ENCODE assay signal across 9 cellular contexts in the genomic region with DNA sequence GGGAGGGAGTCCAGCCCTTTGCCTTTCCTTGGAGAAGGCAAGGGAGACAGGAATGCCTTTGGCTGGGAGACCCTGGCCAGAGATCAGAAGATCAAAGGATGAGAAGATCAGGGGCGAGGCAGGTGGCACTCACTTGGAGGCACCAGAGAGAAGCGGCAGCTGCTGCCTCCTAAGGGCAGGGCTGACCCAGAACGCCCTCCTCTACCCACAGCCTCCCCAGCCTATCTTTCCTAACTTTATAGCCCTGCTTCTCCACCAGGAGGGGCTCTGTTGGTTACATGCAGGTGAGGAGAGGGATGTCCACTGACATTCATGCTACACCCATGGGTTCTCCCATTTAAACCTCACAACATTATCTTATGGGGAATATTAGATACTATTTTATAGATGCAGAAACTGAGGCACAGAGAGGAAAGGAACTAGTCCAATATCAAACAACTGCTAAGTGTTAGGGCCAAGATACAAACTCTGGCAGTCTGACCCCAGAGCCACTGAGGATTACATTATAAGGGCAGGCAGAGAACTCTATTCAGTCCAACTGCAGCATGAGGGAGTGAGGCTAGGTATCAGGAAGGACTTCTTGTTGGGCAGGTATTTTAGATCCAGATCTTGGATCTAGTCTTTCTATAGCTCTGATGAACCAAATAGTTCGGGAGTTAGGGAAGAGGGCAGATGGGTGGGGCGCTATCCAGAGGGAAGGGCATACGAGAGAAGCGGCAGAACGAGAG. TPM values are rescaled to one million over a fixed set of nuclear protein-coding genes. Genes with fewer than 3 reads are reported as not detected.
DNase-seq lines count a peak whose midpoint lies in the region; ATAC-seq and TF ChIP-seq lines count a peak whose summit lies in the region.
"Had no signal": no experiment of that assay in that cellular context is flagged by ENCODE, and none has a peak within 500 bp of the region (broad histone marks: within the 10 kb centered on the region; RNA-seq: fewer than 3 reads in every experiment).

No MANE protein-coding gene starts in this region.

- H3K4me3 Mint-ChIP-seq in HFFc6 (no peak overlapping the region), WTC11 (peak overlapping the region; percentile 87)

- H3K27me3 ChIP-seq in kidney epithelial cell (ENCODE audit: control insufficient read depth, insufficient read depth, low read length) (peaks cover 64% of the 10 kb centered on the region), Peyer's patch (peaks cover 0 to 6% of the 10 kb centered on the region in 2 donors)

- H3K27ac ChIP-seq in Peyer's patch = no peak overlapping the region

- H3K4me1 ChIP-seq in Peyer's patch = peaks cover 0 to 8% (median 0%) of the 10 kb centered on the region in 4 donors

- ATAC-seq in WTC11 = peak; percentile 90
- ATAC-seq in GM19351 (IDR thresholded peaks at IDR 0.05; ENCODE audit: unreplicated experiment) = no peak

- H3K4me3 ChIP-seq in kidney epithelial cell (ENCODE audit: low read depth, low read length) (peak overlapping the region; percentile 21), Peyer's patch (peak overlapping the region in 2 of 4 donors; percentile 44 to 46)

- H3K27me3 Mint-ChIP-seq in HFFc6 (ENCODE audit: insufficient read depth) (peaks cover 84% of the 10 kb centered on the region), WTC11 (ENCODE audit: low read depth) (peaks cover 20% of the 10 kb centered on the region)

- no peak overlapping the region for H3K27ac Mint-ChIP-seq in HFFc6
- no peak overlapping the region for H3K27ac Mint-ChIP-seq in WTC11

- TF ChIP-seq CTCF in HFFc6 (IDR thresholded peaks at IDR 0.05) (peak; percentile 48), WTC11 (IDR thresholded peaks at IDR 0.05) (no peak), kidney epithelial cell (IDR thresholded peaks at IDR 0.05; ENCODE audit: insufficient read depth, low read length, poor library complexity, severe bottlenecking) (peak; percentile 56), Peyer's patch (IDR thresholded peaks at IDR 0.05) (peak in 1 of 6 experiments; percentile 3)

- H3K9me3 ChIP-seq in Peyer's patch = no peaks in the 10 kb centered on the region

- H3K36me3 Mint-ChIP-seq in HFFc6 (ENCODE audit: low read depth) = no peaks in the 10 kb centered on the region
- H3K36me3 Mint-ChIP-seq in WTC11 = no peaks in the 10 kb centered on the region

- in situ Hi-C loops in ACHN (cut with HindIII; ENCODE audit: low pct_ligation_motif_present, low pct_unique_long_range_greater_than_20kb, low sequenced_read_pairs) = loop anchor here (25.0 kb wide), 1 partner anchor 99 kb away; no protein-coding TSS in a partner anchor

- H3K9me3 Mint-ChIP-seq in HFFc6 = no peaks in the 10 kb centered on the region
- H3K9me3 Mint-ChIP-seq in WTC11 = no peaks in the 10 kb centered on the region

- peak; percentile 70 for DNase-seq in ACHN
- DNase-seq in HFFc6 = no peak
- peak; percentile 69 for DNase-seq in WTC11 (ENCODE audit: low spot score)
- DNase-seq in kidney epithelial cell (ENCODE audit: low read depth) = no peak
- DNase-seq in Peyer's patch = no peak
- DNase-seq in amniotic stem cell (lab: John Stamatoyannopoulos, UW) = no peak
- no peak for DNase-seq in activated gamma-delta T cell (lab: John Stamatoyannopoulos, UW)
- DNase-seq: NCI-H187 treated with DMSO at 0.1 percent for 48 hours had no signal

- no peaks in the 10 kb centered on the region for H3K36me3 ChIP-seq in kidney epithelial cell (ENCODE audit: control insufficient read depth, insufficient read depth, low read length)
- H3K36me3 ChIP-seq in Peyer's patch = no peaks in the 10 kb centered on the region

- POLR2A ChIA-PET in WTC11 (lab: Charles Lee) = interaction anchor here (0.6 kb wide), 1 partner anchor 197 kb away, joined by 7 read pairs; no protein-coding TSS in a partner anchor

- no peaks in the 10 kb centered on the region for H3K4me1 Mint-ChIP-seq in HFFc6 (ENCODE audit: low read depth)
- H3K4me1 Mint-ChIP-seq in WTC11 = peaks cover 18% of the 10 kb centered on the region

- CTCF ChIA-PET in WTC11 (lab: Charles Lee) = interaction anchor here (0.7 to 8.0 kb wide), 23 partner anchors 7 to 116 kb away, joined by 3 to 76 read pairs (median 7); a partner anchor contains a TSS

- TF ChIP-seq POLR2A in Peyer's patch (IDR thresholded peaks at IDR 0.05) = no peak

TF ChIP-seq in WTC11, 78 proteins besides CTCF, POLR2A, EP300 and RAD21:
- no peak for TF ChIP-seq CBFB (CRISPR knock-in tag; IDR thresholded peaks at IDR 0.05; ENCODE audit: low read depth)
- TF ChIP-seq GTF2I (CRISPR knock-in tag; conservative IDR thresholded peaks at IDR 0.05) = peak; percentile 90
- TF ChIP-seq ZNF423 (CRISPR knock-in tag; IDR thresholded peaks at IDR 0.05) = 0 out of 2 replicates have a peak, but pooled peaks have one; percentile 26
- TF ChIP-seq, protein P1, sequence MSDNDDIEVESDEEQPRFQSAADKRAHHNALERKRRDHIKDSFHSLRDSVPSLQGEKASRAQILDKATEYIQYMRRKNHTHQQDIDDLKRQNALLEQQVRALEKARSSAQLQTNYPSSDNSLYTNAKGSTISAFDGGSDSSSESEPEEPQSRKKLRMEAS (CRISPR knock-in tag; IDR thresholded peaks at IDR 0.05) = peak; percentile 27; the same call in 1 of the 2 replicates

RNA-seq across cellular contexts. Expression of a gene that starts 19.9 kb away (rescaled TPM):
- not detected for total RNA-seq in HFFc6 (2021; fragmentation: NEBNext Ultra II Directional; extraction: Animal tissue kit (Norgen Biotek cat#: 25700))
- total RNA-seq in WTC11 (2021) (0.78 to 1.1 TPM (median 1.1 TPM) in 3 replicates), kidney epithelial cell (0.08 and 0.68 TPM in 2 replicates), Peyer's patch (1 to 10 TPM in 3 of 4 donors, under 1 TPM in 1; 0.53 to 3.3 (median 2.3) TPM)

RNA-seq across cellular contexts. Expression of a gene that starts 53.1 kb away (rescaled TPM):
- total RNA-seq in HFFc6 (2021; fragmentation: NEBNext Ultra II Directional; extraction: Animal tissue kit (Norgen Biotek cat#: 25700)) = not detected
- total RNA-seq in WTC11 (2021) = 0.98 to 1.1 TPM (median 1.1 TPM) in 3 replicates
- 2.3 and 2.6 TPM in 2 replicates for total RNA-seq in kidney epithelial cell
- total RNA-seq in Peyer's patch = 10 to 100 TPM in 2 of 4 donors, 1 to 10 TPM in 2; 4.7 to 48.7 (median 7.6) TPM

Comparison
In these comparisons a context has a peak if more than half of its experiments do, and no peak if none do; other contexts are left out.
1. DNase-seq: peak in ACHN (single experiment) and WTC11 (single experiment); none in HFFc6 (single experiment), kidney epithelial cell (single experiment), Peyer's patch (0 of 3), amniotic stem cell (single experiment) and activated gamma-delta T cell (single experiment).